In the genomic region with DNA sequence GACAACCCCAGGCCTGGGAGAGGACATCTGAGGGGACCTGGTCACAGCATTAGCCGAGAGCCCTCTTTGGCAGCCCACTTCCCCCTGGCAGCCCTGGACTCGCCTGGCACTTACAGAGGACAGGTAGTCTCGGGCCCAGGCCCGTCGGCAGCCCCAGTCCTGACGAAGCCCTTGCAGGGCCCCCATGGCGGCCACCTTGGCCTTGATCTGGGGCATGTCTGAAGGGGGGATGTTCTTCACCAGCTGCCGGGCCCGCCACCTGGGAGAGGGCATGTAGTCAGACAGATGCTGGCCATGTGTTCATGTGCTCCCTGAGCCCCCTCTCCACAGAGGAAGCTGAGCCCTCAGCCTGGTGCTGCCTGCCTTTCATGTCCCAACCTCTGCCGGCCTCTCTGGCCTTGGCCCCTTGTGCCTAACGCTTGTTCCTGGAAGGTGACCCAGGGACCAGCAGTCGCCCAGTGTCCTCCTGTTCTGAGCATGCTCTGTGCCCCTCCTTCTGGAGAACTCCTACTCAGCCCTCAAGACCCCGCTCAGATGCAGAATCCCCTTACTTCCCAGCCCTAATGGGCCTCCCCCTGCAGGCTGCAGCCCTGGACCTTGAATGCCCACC, we compare ENCODE assay signal across 15 cellular contexts. TPM values are rescaled to one million over a fixed set of nuclear protein-coding genes. Genes with fewer than 3 reads are reported as not detected.
DNase-seq lines count a peak whose midpoint lies in the region; ATAC-seq and TF ChIP-seq lines count a peak whose summit lies in the region.
"Had no signal": no experiment of that assay in that cellular context is flagged by ENCODE, and none has a peak within 500 bp of the region (broad histone marks: within the 10 kb centered on the region; RNA-seq: fewer than 3 reads in every experiment).

No MANE protein-coding gene starts in this region.

- H3K4me3 Mint-ChIP-seq in activated naive CD4-positive, alpha-beta T cell treated with anti-CD3 and anti-CD28 coated beads, Interleukin-2, amount 10 ng/mL, durations not matched to agents 7 days and 5 days, result no peak overlapping the region
- H3K4me3 Mint-ChIP-seq in T-helper 1 cell treated with Interleukin-12 subunit alpha and Interleukin-12 subunit beta and Interleukin-4 antibody, amounts not matched to agents 30 μg/mL and 1 μg/mL, for 36 hours, result no peak overlapping the region
- no peak overlapping the region for H3K4me3 Mint-ChIP-seq in glutamatergic neuron (ENCODE audit: unreplicated experiment)
- H3K4me3 Mint-ChIP-seq in HFFc6, result no peak overlapping the region
- H3K4me3 Mint-ChIP-seq: nephron had no signal

- CTCF ChIA-PET in activated naive CD4-positive, alpha-beta T cell treated with anti-CD3 and anti-CD28 coated beads, Interleukin-2, amount 10 ng/mL, durations not matched to agents 7 days and 5 days (lab: Charles Lee), result interaction anchor here (1.8 to 2.0 kb wide), 2 partner anchors 9 to 170 kb away, joined by 7 to 8 read pairs; no protein-coding TSS in a partner anchor
- CTCF ChIA-PET in HEK293T (lab: Yijun Ruan, JAX), result interaction anchor here (0.6 to 2.1 kb wide), 2 partner anchors 9 to 44 kb away, joined by 3 to 17 read pairs; no protein-coding TSS in a partner anchor

- POLR2A ChIA-PET in HEK293T (lab: Yijun Ruan, JAX), result interaction anchor here (1.0 kb wide), 1 partner anchor 147 kb away, joined by 3 read pairs; a partner anchor contains a TSS

- peaks cover 56% of the 10 kb centered on the region for H3K36me3 Mint-ChIP-seq in activated naive CD4-positive, alpha-beta T cell treated with anti-CD3 and anti-CD28 coated beads, Interleukin-2, amount 10 ng/mL, durations not matched to agents 7 days and 5 days
- H3K36me3 Mint-ChIP-seq in T-helper 1 cell treated with Interleukin-12 subunit alpha and Interleukin-12 subunit beta and Interleukin-4 antibody, amounts not matched to agents 30 μg/mL and 1 μg/mL, for 36 hours (ENCODE audit: low read depth), result peaks cover 34% of the 10 kb centered on the region
- H3K36me3 Mint-ChIP-seq in glutamatergic neuron (ENCODE audit: unreplicated experiment) (no peaks in the 10 kb centered on the region), HFFc6 (ENCODE audit: low read depth) (no peaks in the 10 kb centered on the region)

- TF ChIP-seq CTCF in glutamatergic neuron (IDR thresholded peaks at IDR 0.05; ENCODE audit: partially characterized antibody, unreplicated experiment) (no peak), HFFc6 (IDR thresholded peaks at IDR 0.05) (no peak)

- no peak for ATAC-seq in stimulated activated naive CD8-positive, alpha-beta T cell treated with anti-CD3 and anti-CD28 coated beads, Interleukin-15, Interleukin-2, amounts not matched to agents 100 U/mL and 50 U/mL, for 24 hours
- no peak for ATAC-seq in HG02571 (IDR thresholded peaks at IDR 0.05; ENCODE audit: unreplicated experiment)

- H3K4me1 Mint-ChIP-seq in activated naive CD4-positive, alpha-beta T cell treated with anti-CD3 and anti-CD28 coated beads, Interleukin-2, amount 10 ng/mL, durations not matched to agents 7 days and 5 days, result peaks cover 13% of the 10 kb centered on the region
- peaks cover 10% of the 10 kb centered on the region for H3K4me1 Mint-ChIP-seq in T-helper 1 cell treated with Interleukin-12 subunit alpha and Interleukin-12 subunit beta and Interleukin-4 antibody, amounts not matched to agents 30 μg/mL and 1 μg/mL, for 36 hours (ENCODE audit: low read depth)
- H3K4me1 Mint-ChIP-seq in glutamatergic neuron (ENCODE audit: low read depth, unreplicated experiment), result peaks cover 2% of the 10 kb centered on the region
- H3K4me1 Mint-ChIP-seq in HFFc6 (ENCODE audit: low read depth), result peaks cover under 1% of the 10 kb centered on the region
- H3K4me1 Mint-ChIP-seq: nephron had no signal

- no peaks in the 10 kb centered on the region for H3K9me3 Mint-ChIP-seq in activated naive CD4-positive, alpha-beta T cell treated with anti-CD3 and anti-CD28 coated beads, Interleukin-2, amount 10 ng/mL, durations not matched to agents 7 days and 5 days
- no peaks in the 10 kb centered on the region for H3K9me3 Mint-ChIP-seq in T-helper 1 cell treated with Interleukin-12 subunit alpha and Interleukin-12 subunit beta and Interleukin-4 antibody, amounts not matched to agents 30 μg/mL and 1 μg/mL, for 36 hours
- no peaks in the 10 kb centered on the region for H3K9me3 Mint-ChIP-seq in glutamatergic neuron (ENCODE audit: unreplicated experiment)
- H3K9me3 Mint-ChIP-seq in HFFc6, result no peaks in the 10 kb centered on the region
- H3K9me3 Mint-ChIP-seq: nephron had no signal

- DNase-seq in activated naive CD4-positive, alpha-beta T cell treated with anti-CD3 and anti-CD28 coated beads, Interleukin-2, amount 10 ng/mL, durations not matched to agents 7 days and 5 days, result peak; percentile 21
- DNase-seq in activated naive CD4-positive, alpha-beta T cell treated with Interleukin-2 at 50 U/mL for 16 hours, result no peak
- no peak for DNase-seq in glutamatergic neuron
- peak; percentile 28 for DNase-seq in stimulated activated naive CD8-positive, alpha-beta T cell treated with anti-CD3 and anti-CD28 coated beads, Interleukin-15, Interleukin-2, amounts not matched to agents 100 U/mL and 50 U/mL, for 24 hours
- DNase-seq in HEK293T (ENCODE audit: extremely low spot score), result no peak
- DNase-seq in HFFc6, result no peak
- DNase-seq: Calu3, cortex of kidney, esophagus squamous epithelium, hypothalamus, left ventricle myocardium inferior, NCI-H1694 treated with DMSO at 0.1 percent for 48 hours had no signal

- peak overlapping the region; percentile 6 for H3K27ac Mint-ChIP-seq in activated naive CD4-positive, alpha-beta T cell treated with anti-CD3 and anti-CD28 coated beads, Interleukin-2, amount 10 ng/mL, durations not matched to agents 7 days and 5 days
- peak overlapping the region; percentile 6 for H3K27ac Mint-ChIP-seq in T-helper 1 cell treated with Interleukin-12 subunit alpha and Interleukin-12 subunit beta and Interleukin-4 antibody, amounts not matched to agents 30 μg/mL and 1 μg/mL, for 36 hours
- H3K27ac Mint-ChIP-seq in glutamatergic neuron (ENCODE audit: unreplicated experiment) (peak overlapping the region; percentile 35), HFFc6 (no peak overlapping the region)
- H3K27ac Mint-ChIP-seq: nephron had no signal

- H3K27me3 Mint-ChIP-seq in activated naive CD4-positive, alpha-beta T cell treated with anti-CD3 and anti-CD28 coated beads, Interleukin-2, amount 10 ng/mL, durations not matched to agents 7 days and 5 days, result no peaks in the 10 kb centered on the region
- no peaks in the 10 kb centered on the region for H3K27me3 Mint-ChIP-seq in T-helper 1 cell treated with Interleukin-12 subunit alpha and Interleukin-12 subunit beta and Interleukin-4 antibody, amounts not matched to agents 30 μg/mL and 1 μg/mL, for 36 hours (ENCODE audit: low read depth)
- H3K27me3 Mint-ChIP-seq in glutamatergic neuron (ENCODE audit: unreplicated experiment) (peaks cover 7% of the 10 kb centered on the region), HFFc6 (ENCODE audit: insufficient read depth) (peaks cover 6% of the 10 kb centered on the region)

TF ChIP-seq in HEK293T, 16 proteins besides CTCF, POLR2A, EP300 and RAD21:
- no peak for TF ChIP-seq ZNF384 (IDR thresholded peaks at IDR 0.05)
- no peak for TF ChIP-seq NFRKB (IDR thresholded peaks at IDR 0.05)
- TF ChIP-seq SP1 (IDR thresholded peaks at IDR 0.05), result no peak
- no peak for TF ChIP-seq BHLHE40 (IDR thresholded peaks at IDR 0.05; ENCODE audit: borderline replicate concordance)
- TF ChIP-seq ARNT (IDR thresholded peaks at IDR 0.05), result no peak
- TF ChIP-seq FOXM1 (IDR thresholded peaks at IDR 0.05; ENCODE audit: borderline replicate concordance), result no peak
- no peak for TF ChIP-seq LEF1 (IDR thresholded peaks at IDR 0.05; ENCODE audit: borderline replicate concordance)
- TF ChIP-seq TARDBP (IDR thresholded peaks at IDR 0.05), result no peak
- TF ChIP-seq CTBP1 (IDR thresholded peaks at IDR 0.05; ENCODE audit: borderline replicate concordance), result no peak
- no peak for TF ChIP-seq FOXK2 (IDR thresholded peaks at IDR 0.05)
- TF ChIP-seq FOXA1 (IDR thresholded peaks at IDR 0.05), result no peak
- TF ChIP-seq ELF4 (IDR thresholded peaks at IDR 0.05), result no peak
- no peak for TF ChIP-seq L3MBTL2 (conservative IDR thresholded peaks at IDR 0.05)
- TF ChIP-seq HDGF (IDR thresholded peaks at IDR 0.05; ENCODE audit: borderline replicate concordance), result no peak
- TF ChIP-seq, protein P1, sequence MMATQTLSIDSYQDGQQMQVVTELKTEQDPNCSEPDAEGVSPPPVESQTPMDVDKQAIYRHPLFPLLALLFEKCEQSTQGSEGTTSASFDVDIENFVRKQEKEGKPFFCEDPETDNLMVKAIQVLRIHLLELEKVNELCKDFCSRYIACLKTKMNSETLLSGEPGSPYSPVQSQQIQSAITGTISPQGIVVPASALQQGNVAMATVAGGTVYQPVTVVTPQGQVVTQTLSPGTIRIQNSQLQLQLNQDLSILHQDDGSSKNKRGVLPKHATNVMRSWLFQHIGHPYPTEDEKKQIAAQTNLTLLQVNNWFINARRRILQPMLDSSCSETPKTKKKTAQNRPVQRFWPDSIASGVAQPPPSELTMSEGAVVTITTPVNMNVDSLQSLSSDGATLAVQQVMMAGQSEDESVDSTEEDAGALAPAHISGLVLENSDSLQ (IDR thresholded peaks at IDR 0.05), result no peak
- TF ChIP-seq SUZ12 (IDR thresholded peaks at IDR 0.05), result no peak

RNA-seq across cellular contexts. Expression of a gene that starts 13.9 kb away (rescaled TPM):
- 0.54 TPM for total RNA-seq in glutamatergic neuron (ENCODE audit: unreplicated experiment)
- total RNA-seq in HFFc6 (2021; fragmentation: NEBNext Ultra II Directional; extraction: Animal tissue kit (Norgen Biotek cat#: 25700)), result not detected

RNA-seq across cellular contexts. Expression of a gene that starts 35.1 kb away (rescaled TPM):
- 92.6 TPM for total RNA-seq in glutamatergic neuron (ENCODE audit: unreplicated experiment)
- total RNA-seq in HFFc6 (2021; fragmentation: NEBNext Ultra II Directional; extraction: Animal tissue kit (Norgen Biotek cat#: 25700)), result 10 to 100 TPM; 50.3 to 57.4 (median 52.7) TPM

Comparison
In these comparisons a context has a peak if more than half of its experiments do, and no peak if none do; other contexts are left out.
1. DNase-seq: peak in activated naive CD4-positive, alpha-beta T cell treated with anti-CD3 and anti-CD28 coated beads, Interleukin-2, amount 10 ng/mL, durations not matched to agents 7 days and 5 days (single experiment) and stimulated activated naive CD8-positive, alpha-beta T cell treated with anti-CD3 and anti-CD28 coated beads, Interleukin-15, Interleukin-2, amounts not matched to agents 100 U/mL and 50 U/mL, for 24 hours (single experiment); none in activated naive CD4-positive, alpha-beta T cell treated with Interleukin-2 at 50 U/mL for 16 hours (single experiment), glutamatergic neuron (single experiment), HEK293T (single experiment) and HFFc6 (single experiment).